Comparison of ENCODE assay signal across 8 cellular contexts in genomic region chr1:179954494-179955317, GRCh38. TPM values are rescaled to one million over a fixed set of nuclear protein-coding genes. Genes with fewer than 3 reads are reported as not detected.
DNase-seq lines count a peak whose midpoint lies in the region; ATAC-seq and TF ChIP-seq lines count a peak whose summit lies in the region.

TSS of gene CEP350 (plus strand) at chr1:179954810. CDS start at chr1:179986182, 31,372 bp downstream.

- TF ChIP-seq CTCF in KMS-11 (conservative IDR thresholded peaks at IDR 0.05; ENCODE audit: low read depth, low read length) (no peak), Peyer's patch (IDR thresholded peaks at IDR 0.05) (peak in 5 of 6 experiments; percentile 4 to 25 (median 14))

- peaks cover 34% of the 10 kb centered on the region for H3K4me1 ChIP-seq in KMS-11 (ENCODE audit: low read depth, poor library complexity, severe bottlenecking)
- H3K4me1 ChIP-seq in Peyer's patch: peaks cover 0 to 28% (median 2%) of the 10 kb centered on the region in 4 donors
- peaks cover 0 to 2% of the 10 kb centered on the region in 2 donors for H3K4me1 ChIP-seq in esophagus (ENCODE audit: control insufficient read depth in 2 of 2, insufficient read depth in 2 of 2, low read length in 1 of 2)
- H3K4me1 ChIP-seq in mucosa of stomach (ENCODE audit: control insufficient read depth, insufficient read depth, low read length): no peaks in the 10 kb centered on the region

- DNase-seq in DMS53 treated with DMSO at 0.1 percent for 48 hours (lab: John Stamatoyannopoulos, UW; ENCODE audit: unreplicated experiment) (peak; percentile 96), Peyer's patch (peak; percentile 96 to 99 (median 97))
- peak; percentile 96 to 98 for DNase-seq in activated T-cell treated with anti-CD3 and anti-CD28 coated beads, Interleukin-2, amount 50 U/mL, for 48 hours
- DNase-seq in stimulated activated CD8-positive, alpha-beta memory T cell treated with anti-CD3 and anti-CD28 coated beads, Interleukin-7, amount 100 ng/mL, for 1 hour (ENCODE audit: low read depth in 2 of 2): peak; percentile 93 to 94

- H3K79me2 ChIP-seq in KMS-11 (ENCODE audit: insufficient read depth, low read depth): peaks cover 51% of the 10 kb centered on the region

- peak within 1 kb of the TSS; percentile 95 for H2AFZ ChIP-seq in KMS-11 (ENCODE audit: low read depth)

- H3K9me3 ChIP-seq in Peyer's patch: no peaks in the 10 kb centered on the region
- H3K9me3 ChIP-seq in esophagus (ENCODE audit: control insufficient read depth in 2 of 2, insufficient read depth in 1 of 2, low read depth in 1 of 2, low read length in 1 of 2): no peaks in the 10 kb centered on the region
- H3K9me3 ChIP-seq in mucosa of stomach (ENCODE audit: control insufficient read depth, low read length): no peaks in the 10 kb centered on the region

- H3K27ac ChIP-seq in KMS-11 (peak within 1 kb of the TSS; percentile 75), Peyer's patch (peak within 1 kb of the TSS; percentile 95 to 97 (median 96)), esophagus (ENCODE audit: low read depth in 2 of 2, low read length in 1 of 2) (peak within 1 kb of the TSS; percentile 99)

- no peaks in the 10 kb centered on the region for H3K27me3 ChIP-seq in KMS-11 (ENCODE audit: insufficient read depth, low read depth)
- H3K27me3 ChIP-seq in Peyer's patch: no peaks in the 10 kb centered on the region
- no peaks in the 10 kb centered on the region for H3K27me3 ChIP-seq in esophagus (ENCODE audit: control insufficient read depth in 1 of 2, insufficient read depth in 2 of 2, low read length in 2 of 2)
- H3K27me3 ChIP-seq in mucosa of stomach (ENCODE audit: control insufficient read depth, insufficient read depth, low read length): no peaks in the 10 kb centered on the region

- peak within 1 kb of the TSS; percentile 98 for H3K4me3 ChIP-seq in KMS-11 (IDR thresholded peaks at IDR 0.05; ENCODE audit: insufficient read depth, low read depth, low read length)
- H3K4me3 ChIP-seq in Peyer's patch: peak within 1 kb of the TSS; percentile 93 to 97 (median 94)
- H3K4me3 ChIP-seq in esophagus (ENCODE audit: low read depth in 1 of 2, low read length in 2 of 2): peak within 1 kb of the TSS; percentile 90 to 99
- peak within 1 kb of the TSS; percentile 87 for H3K4me3 ChIP-seq in mucosa of stomach (ENCODE audit: low read length)

- peaks cover 21% of the 10 kb centered on the region; the same call in 1 of the 2 replicates for H4K20me1 ChIP-seq in KMS-11 (ENCODE audit: insufficient read depth)

- peak within 1 kb of the TSS; percentile 86 for H3K4me2 ChIP-seq in KMS-11

- H3K9ac ChIP-seq in KMS-11 (peak within 1 kb of the TSS; percentile 87), mucosa of stomach (ENCODE audit: low read length) (peak within 1 kb of the TSS; percentile 91)

- no peaks in the 10 kb centered on the region for H3K36me3 ChIP-seq in KMS-11 (ENCODE audit: insufficient read depth)
- H3K36me3 ChIP-seq in Peyer's patch: no peaks in the 10 kb centered on the region
- no peaks in the 10 kb centered on the region for H3K36me3 ChIP-seq in esophagus (ENCODE audit: control insufficient read depth in 2 of 2, insufficient read depth in 2 of 2, low read length in 1 of 2)
- no peaks in the 10 kb centered on the region for H3K36me3 ChIP-seq in mucosa of stomach (ENCODE audit: control insufficient read depth, insufficient read depth, low read length)

- TF ChIP-seq POLR2A in Peyer's patch (IDR thresholded peaks at IDR 0.05): peak; percentile 73 to 93

- peak; percentile 88 for ATAC-seq in GM21737 (IDR thresholded peaks at IDR 0.05; ENCODE audit: unreplicated experiment)

- 0% methylated on average over 56 to 73 of the region's 73 CpGs for WGBS in esophagus, 2 donors

RNA-seq across cellular contexts. Expression of gene CEP350, which starts in this region (rescaled TPM):
- total RNA-seq in Peyer's patch: 100 to 1,000 TPM in 1 of 4 donors, 10 to 100 TPM in 3; 86.0 to 196 (median 87.8) TPM
- polyA plus RNA-seq in esophagus: 1 to 10 TPM; 5.0 to 5.2 TPM

Comparison
In these comparisons a context has a peak if more than half of its experiments do, and no peak if none do; other contexts are left out.
1. Peak in every context shown above with its lines: DNase-seq, ATAC-seq, H3K4me3 ChIP-seq and H3K27ac ChIP-seq.